In genomic region chrX:12419591-12419990, GRCh38 we compare ENCODE assay signal across 19 cellular contexts.
DNase-seq lines count a peak whose midpoint lies in the region; ATAC-seq and TF ChIP-seq lines count a peak whose summit lies in the region.
"Had no signal": no experiment of that assay in that cellular context is flagged by ENCODE, and none has a peak within 500 bp of the region (broad histone marks: within the 10 kb centered on the region; RNA-seq: fewer than 3 reads in every experiment).

No MANE protein-coding gene starts in this region.

- H3K79me2 ChIP-seq in H9 (ENCODE audit: insufficient read depth, low read length): no peaks in the 10 kb centered on the region

- no peak overlapping the region for H3K4me3 Mint-ChIP-seq in activated naive CD4-positive, alpha-beta T cell treated with anti-CD3 and anti-CD28 coated beads, Interleukin-2, amount 10 ng/mL, durations not matched to agents 7 days and 5 days
- H3K4me3 Mint-ChIP-seq in H9: no peak overlapping the region
- H3K4me3 Mint-ChIP-seq: B cell; CD8-positive, alpha-beta T cell; HFFc6 had no signal

- H3K27ac Mint-ChIP-seq in activated naive CD4-positive, alpha-beta T cell treated with anti-CD3 and anti-CD28 coated beads, Interleukin-2, amount 10 ng/mL, durations not matched to agents 7 days and 5 days: peak overlapping the region; percentile 1
- H3K27ac Mint-ChIP-seq in H9: no peak overlapping the region
- H3K27ac Mint-ChIP-seq: B cell; CD8-positive, alpha-beta T cell had no signal

- no peaks in the 10 kb centered on the region for H3K4me1 Mint-ChIP-seq in activated naive CD4-positive, alpha-beta T cell treated with anti-CD3 and anti-CD28 coated beads, Interleukin-2, amount 10 ng/mL, durations not matched to agents 7 days and 5 days
- H3K4me1 Mint-ChIP-seq in H9: peaks cover 7 to 14% of the 10 kb centered on the region in 2 experiments
- H3K4me1 Mint-ChIP-seq: B cell had no signal

- H4K5ac ChIP-seq in H9 (ENCODE audit: insufficient read length, low read depth, low read length): no peak overlapping the region

- H3K4me2 ChIP-seq in H9 (ENCODE audit: insufficient read depth, insufficient read length, low read length): no peak overlapping the region
- H3K4me2 ChIP-seq: BLaER1 treated with 17β-estradiol and CSF1 and Interleukin-3, amounts not matched to agents 10 nM and 100 nM had no signal

- no peak overlapping the region for H2AFZ ChIP-seq in H9 (ENCODE audit: low read length)
- H2AFZ ChIP-seq: GM23248 had no signal

- H3K36me3 ChIP-seq in right atrium auricular region: no peaks in the 10 kb centered on the region
- H3K36me3 ChIP-seq: BLaER1 treated with 17β-estradiol and CSF1 and Interleukin-3, amounts not matched to agents 10 nM and 100 nM had no signal

- H3K27ac ChIP-seq in epithelial cell of prostate: peak overlapping the region; percentile 46
- H3K27ac ChIP-seq in foreskin keratinocyte: no peak overlapping the region
- H3K27ac ChIP-seq in right atrium auricular region: no peak overlapping the region
- no peak overlapping the region for H3K27ac ChIP-seq in H9 (ENCODE audit: insufficient read length, low read depth, low read length)
- H3K27ac ChIP-seq: 22Rv1; BLaER1 treated with 17β-estradiol and CSF1 and Interleukin-3, amounts not matched to agents 10 nM and 100 nM; GM23248 had no signal

- H2AK5ac ChIP-seq in H9 (ENCODE audit: insufficient read length, low read length): no peak overlapping the region

- H2BK5ac ChIP-seq in H9 (ENCODE audit: insufficient read length, low read length): no peak overlapping the region

- H4K8ac ChIP-seq in H9 (replicated peaks; ENCODE audit: insufficient read length, low read depth, low read length): no peak overlapping the region

- H3K9ac ChIP-seq in H9 (ENCODE audit: extremely low read depth, insufficient read length, low read length): no peak overlapping the region
- H3K9ac ChIP-seq: BLaER1 treated with 17β-estradiol and CSF1 and Interleukin-3, amounts not matched to agents 10 nM and 100 nM; GM23248 had no signal

- H3K9me3 ChIP-seq in right atrium auricular region: no peaks in the 10 kb centered on the region
- no peaks in the 10 kb centered on the region for H3K9me3 ChIP-seq in H9 (ENCODE audit: control insufficient read depth, low read depth, low read length)
- H3K9me3 ChIP-seq: BLaER1 treated with 17β-estradiol and CSF1 and Interleukin-3, amounts not matched to agents 10 nM and 100 nM had no signal

- H3K23me2 ChIP-seq in H9 (ENCODE audit: insufficient read length, low read depth, low read length, poor library complexity, severe bottlenecking): no peaks in the 10 kb centered on the region

- TF ChIP-seq CTCF in foreskin keratinocyte (conservative IDR thresholded peaks at IDR 0.05) (no peak), right atrium auricular region (IDR thresholded peaks at IDR 0.05) (no peak), H9 (conservative IDR thresholded peaks at IDR 0.05) (no peak)

- H4K20me1 ChIP-seq in H9 (ENCODE audit: control insufficient read depth, insufficient read depth, insufficient read length): no peaks in the 10 kb centered on the region

- no peak overlapping the region for H2BK20ac ChIP-seq in H9 (ENCODE audit: low read depth, low read length, poor library complexity, severe bottlenecking)

- H3K18ac ChIP-seq in H9 (ENCODE audit: insufficient read length, low read depth, low read length): no peak overlapping the region

- no peak for DNase-seq in activated naive CD4-positive, alpha-beta T cell treated with anti-CD3 and anti-CD28 coated beads, Interleukin-2, amount 10 ng/mL, durations not matched to agents 7 days and 5 days
- no peak for DNase-seq in activated naive CD4-positive, alpha-beta T cell treated with anti-CD3 and anti-CD28 coated beads, Interleukin-2, amount 50 U/mL, for 16 hours
- peak; percentile 69 for DNase-seq in amniotic epithelial cell (ENCODE audit: low read depth)
- no peak for DNase-seq in epithelial cell of prostate (ENCODE audit: low read depth, low spot score)
- peak; percentile 79 to 86 for DNase-seq in foreskin keratinocyte
- DNase-seq in right atrium auricular region (ENCODE audit: low spot score): no peak
- no peak for DNase-seq in H9
- DNase-seq: Calu3; CD8-positive, alpha-beta T cell; DMS79 treated with DMSO at 0.1 percent for 48 hours; GF-D8; GM23248; HFFc6 had no signal

- no CpG with 5 or more reads among the region's 4 CpGs for WGBS in H9 (ENCODE audit: extremely low coverage, insufficient read length, low lambda C conversion rate)

- H3K4me1 ChIP-seq in foreskin keratinocyte: peaks cover 8% of the 10 kb centered on the region
- H3K4me1 ChIP-seq in right atrium auricular region: no peaks in the 10 kb centered on the region
- H3K4me1 ChIP-seq in H9 (ENCODE audit: insufficient read depth, low read length): peaks cover 2% of the 10 kb centered on the region; the same call in 1 of the 2 replicates
- H3K4me1 ChIP-seq: BLaER1 treated with 17β-estradiol and CSF1 and Interleukin-3, amounts not matched to agents 10 nM and 100 nM had no signal

- no peak overlapping the region for H2BK15ac ChIP-seq in H9 (ENCODE audit: low read depth, low read length)

- H4K91ac ChIP-seq in H9 (ENCODE audit: insufficient read length, low read depth, low read length): no peak overlapping the region

- no peak for ATAC-seq in foreskin keratinocyte
- no peak for ATAC-seq in GM18520 (IDR thresholded peaks at IDR 0.05; ENCODE audit: unreplicated experiment)
- ATAC-seq: CD8-positive, alpha-beta T cell; HCT116; HepG2 had no signal

- H3K4me3 ChIP-seq in right atrium auricular region: no peak overlapping the region
- H3K4me3 ChIP-seq: BLaER1 treated with 17β-estradiol and CSF1 and Interleukin-3, amounts not matched to agents 10 nM and 100 nM; GM23248 had no signal

- H3K14ac ChIP-seq in H9 (ENCODE audit: insufficient read depth, low read length): no peak overlapping the region

- H2BK12ac ChIP-seq in H9 (ENCODE audit: insufficient read length, low read depth, low read length): no peak overlapping the region

- H3K23ac ChIP-seq in H9 (ENCODE audit: insufficient read length, low read depth, low read length): no peak overlapping the region

- no peak overlapping the region for H3K56ac ChIP-seq in H9 (ENCODE audit: insufficient read length, low read depth, low read length)

- CTCF ChIA-PET in activated naive CD4-positive, alpha-beta T cell treated with anti-CD3 and anti-CD28 coated beads, Interleukin-2, amount 10 ng/mL, durations not matched to agents 7 days and 5 days (lab: Charles Lee): no interaction called here

- no peaks in the 10 kb centered on the region for H3K79me1 ChIP-seq in H9 (ENCODE audit: insufficient read depth, low read depth, low read length, poor library complexity, severe bottlenecking)

- no peak overlapping the region for H3K4ac ChIP-seq in H9 (ENCODE audit: low read depth, low read length)

- H3K9me3 Mint-ChIP-seq in activated naive CD4-positive, alpha-beta T cell treated with anti-CD3 and anti-CD28 coated beads, Interleukin-2, amount 10 ng/mL, durations not matched to agents 7 days and 5 days: no peaks in the 10 kb centered on the region
- H3K9me3 Mint-ChIP-seq in H9: peaks cover 59 to 66% of the 10 kb centered on the region in 2 experiments
- H3K9me3 Mint-ChIP-seq: CD8-positive, alpha-beta T cell; HFFc6 had no signal

- no peak overlapping the region for H2BK120ac ChIP-seq in H9 (ENCODE audit: low read depth, low read length, poor library complexity, severe bottlenecking)

- H3K36me3 Mint-ChIP-seq in activated naive CD4-positive, alpha-beta T cell treated with anti-CD3 and anti-CD28 coated beads, Interleukin-2, amount 10 ng/mL, durations not matched to agents 7 days and 5 days: no peaks in the 10 kb centered on the region
- peaks cover 0 to 8% (median 2%) of the 10 kb centered on the region in 3 experiments; a peak in 3 of 7 replicates for H3K36me3 Mint-ChIP-seq in H9 (ENCODE audit: insufficient read depth in 1 of 3, low read depth in 3 of 3)
- H3K36me3 Mint-ChIP-seq: CD8-positive, alpha-beta T cell had no signal

- H3K27me3 ChIP-seq in foreskin keratinocyte (no peaks in the 10 kb centered on the region), right atrium auricular region (no peaks in the 10 kb centered on the region), H9 (ENCODE audit: insufficient read depth, low read length) (no peaks in the 10 kb centered on the region)

- no peak overlapping the region for H3T11ph ChIP-seq in H9 (ENCODE audit: low read length)

- no peaks in the 10 kb centered on the region for H3K27me3 Mint-ChIP-seq in activated naive CD4-positive, alpha-beta T cell treated with anti-CD3 and anti-CD28 coated beads, Interleukin-2, amount 10 ng/mL, durations not matched to agents 7 days and 5 days
- H3K27me3 Mint-ChIP-seq in H9 (ENCODE audit: low read depth): no peaks in the 10 kb centered on the region; the same call in 1 of the 2 replicates

Comparison
In these comparisons a context has a peak if more than half of its experiments do, and no peak if none do; other contexts are left out.
1. DNase-seq: peak in amniotic epithelial cell (single experiment) and foreskin keratinocyte (2 of 2); none in activated naive CD4-positive, alpha-beta T cell treated with anti-CD3 and anti-CD28 coated beads, Interleukin-2, amount 10 ng/mL, durations not matched to agents 7 days and 5 days (single experiment), activated naive CD4-positive, alpha-beta T cell treated with anti-CD3 and anti-CD28 coated beads, Interleukin-2, amount 50 U/mL, for 16 hours (single experiment), epithelial cell of prostate (single experiment), right atrium auricular region (single experiment) and H9 (single experiment).